Comparison of ENCODE assay signal across 9 cellular contexts in genomic region chr4:11480683-11481082, GRCh38. TPM values are rescaled to one million over a fixed set of nuclear protein-coding genes. Genes with fewer than 3 reads are reported as not detected.
A peak's percentile ranks its signal among the peaks of the same experiment; 100 is the strongest.
DNase-seq lines count a peak whose midpoint lies in the region; ATAC-seq, FAIRE-seq and TF ChIP-seq lines count a peak whose summit lies in the region.
"Had no signal": no experiment of that assay in that cellular context is flagged by ENCODE, and none has a peak within 500 bp of the region (broad histone marks: within the 10 kb centered on the region; RNA-seq: fewer than 3 reads in every experiment).

No MANE protein-coding gene starts in this region.

- H3K4me3 Mint-ChIP-seq in type B pancreatic cell: no peak overlapping the region

- no peak for FAIRE-seq in H1 (lab: Jason Lieb, UNC)
- FAIRE-seq: islet of Langerhans had no signal

- no peaks in the 10 kb centered on the region for H3K9me3 Mint-ChIP-seq in type B pancreatic cell

- no peak overlapping the region for H3K9ac ChIP-seq in H1 (replicated peaks in 1 of 4; ENCODE audit: extremely low read depth in 1 of 4, low read depth in 3 of 4, low read length in 3 of 4)

- H3K27me3 ChIP-seq in H1 (replicated peaks in 1 of 4; ENCODE audit: control insufficient read depth in 3 of 4, extremely low read depth in 1 of 4, insufficient read depth in 3 of 4, low read length in 3 of 4) (no peaks in the 10 kb centered on the region), upper lobe of right lung (no peaks in the 10 kb centered on the region), A673 (replicated peaks; ENCODE audit: insufficient read depth, low read depth, low read length, poor library complexity) (no peaks in the 10 kb centered on the region)

- TF ChIP-seq CTCF in H1 (IDR thresholded peaks at IDR 0.05; ENCODE audit: control extremely low read depth in 1 of 3, insufficient read depth in 1 of 3, low read depth in 1 of 3, low read length in 3 of 3): no peak
- no peak for TF ChIP-seq CTCF in upper lobe of right lung (IDR thresholded peaks at IDR 0.05)
- no peak for TF ChIP-seq CTCF in type B pancreatic cell (conservative IDR thresholded peaks at IDR 0.05)
- no peak for TF ChIP-seq CTCF in A673 (conservative IDR thresholded peaks at IDR 0.05; ENCODE audit: low read depth, low read length)

- H4K20me1 ChIP-seq in H1 (replicated peaks in 1 of 2; ENCODE audit: control insufficient read depth in 1 of 2, insufficient read depth in 2 of 2, low read length in 2 of 2): no peaks in the 10 kb centered on the region

- no peak overlapping the region for H2BK5ac ChIP-seq in H1 (ENCODE audit: low read depth, low read length)

- H3K18ac ChIP-seq in H1 (ENCODE audit: extremely low read depth, low read length): no peak overlapping the region

- no peaks in the 10 kb centered on the region for H3K79me2 ChIP-seq in H1 (ENCODE audit: control insufficient read depth in 1 of 2, insufficient read depth in 2 of 2, low read length in 2 of 2)

- intact Hi-C loops in upper lobe of right lung (cut with DNase I) (no loop called here), A673 (cut with micrococcal nuclease; ENCODE audit: unreplicated experiment) (no loop called here)

- no peak overlapping the region for H3K23ac ChIP-seq in H1 (ENCODE audit: insufficient read length)

- H3K27ac ChIP-seq in H1 (ENCODE audit: low read depth, low read length) (no peak overlapping the region), upper lobe of right lung (no peak overlapping the region), A673 (ENCODE audit: low read depth, low read length, poor library complexity, severe bottlenecking) (no peak overlapping the region)

- TF ChIP-seq EP300 in H1 (IDR thresholded peaks at IDR 0.05; ENCODE audit: borderline replicate concordance in 1 of 2, low read depth in 2 of 2, low read length in 2 of 2): no peak

- no peaks in the 10 kb centered on the region for H3K4me1 Mint-ChIP-seq in type B pancreatic cell (ENCODE audit: unreplicated experiment)

- CTCF ChIA-PET in H1 (lab: Charles Lee; ENCODE audit: partially characterized antibody): no interaction called here
- CTCF ChIA-PET in A673 (lab: Charles Lee): no interaction called here

- TF ChIP-seq RAD21 in H1 (IDR thresholded peaks at IDR 0.05 in 1 of 2, conservative IDR thresholded peaks at IDR 0.05 in 1 of 2; ENCODE audit: low read depth in 2 of 2, low read length in 2 of 2): no peak

- H3K79me1 ChIP-seq in H1 (ENCODE audit: low read depth, low read length): no peaks in the 10 kb centered on the region

- no peak overlapping the region for H2AK5ac ChIP-seq in H1 (ENCODE audit: low read depth, low read length)

- H4K91ac ChIP-seq in H1 (replicated peaks; ENCODE audit: insufficient read length, low read length): no peak overlapping the region

- no peaks in the 10 kb centered on the region for H3K36me3 ChIP-seq in H1 (ENCODE audit: control insufficient read depth in 2 of 4, insufficient read depth in 4 of 4, low read length in 3 of 4)
- no peaks in the 10 kb centered on the region for H3K36me3 ChIP-seq in upper lobe of right lung
- no peaks in the 10 kb centered on the region for H3K36me3 ChIP-seq in A673 (ENCODE audit: insufficient read depth, low read length, poor library complexity, severe bottlenecking)

- H2BK12ac ChIP-seq in H1 (ENCODE audit: low read depth, low read length): no peak overlapping the region

- H2BK20ac ChIP-seq in H1 (ENCODE audit: low read length): no peak overlapping the region

- no peak overlapping the region for H2BK15ac ChIP-seq in H1 (ENCODE audit: low read length)

- POLR2A ChIA-PET in H1 (lab: Charles Lee; ENCODE audit: partially characterized antibody) (no interaction called here), A673 (lab: Charles Lee; ENCODE audit: low non-redundant PET) (no interaction called here)

- 82% methylated on average over 2 of the region's 2 CpGs; no CpG with 5 or more reads in 1 of the 2 experiments for WGBS in H1 (ENCODE audit: extremely low coverage in 1 of 2, insufficient coverage in 1 of 2, insufficient read length in 1 of 2, insufficient replicate concordance in 2 of 2, low coverage in 1 of 2, low lambda C conversion rate in 2 of 2, missing lambda C conversion rate in 1 of 2), 2 experiments

- no peak overlapping the region for H3K27ac Mint-ChIP-seq in type B pancreatic cell

- H4K8ac ChIP-seq in H1 (ENCODE audit: extremely low read depth, insufficient read depth, low read length): no peak overlapping the region

- H4K5ac ChIP-seq in H1 (ENCODE audit: insufficient read length, low read depth, low read length): no peak overlapping the region

- H2AFZ ChIP-seq in H1 (ENCODE audit: low read length): peak overlapping the region; percentile 24

- H3K9me3 ChIP-seq in H1 (ENCODE audit: insufficient read depth in 2 of 2, low read depth in 1 of 2, low read length in 1 of 2) (no peaks in the 10 kb centered on the region; a peak in 1 of 4 replicates), upper lobe of right lung (no peaks in the 10 kb centered on the region), A673 (ENCODE audit: low read depth, low read length, poor library complexity, severe bottlenecking) (peaks cover 15% of the 10 kb centered on the region)

- DNase-seq in COLO829 (ENCODE audit: low spot score): peak; percentile 25
- DNase-seq in H1 (ENCODE audit: low read depth in 1 of 2, low spot score in 2 of 2): no peak
- no peak for DNase-seq in upper lobe of right lung
- DNase-seq in type B pancreatic cell (ENCODE audit: extremely low spot score, unreplicated experiment): no peak
- DNase-seq in NCI-H1930 (lab: John Stamatoyannopoulos, UW): no peak
- no peak for DNase-seq in A673 (ENCODE audit: low spot score)

- ATAC-seq in GM21367 (IDR thresholded peaks at IDR 0.05; ENCODE audit: unreplicated experiment): peak; percentile 91
- peak; percentile 89 for ATAC-seq in HG03571 (IDR thresholded peaks at IDR 0.05; ENCODE audit: unreplicated experiment)
- ATAC-seq in upper lobe of right lung: peak; percentile 95

- no peak overlapping the region for H3K56ac ChIP-seq in H1 (replicated peaks; ENCODE audit: insufficient read length, low read depth, low read length)

- H3K4me1 ChIP-seq in H1 (replicated peaks in 1 of 4; ENCODE audit: control insufficient read depth in 3 of 4, insufficient read depth in 4 of 4, low read length in 3 of 4) (no peaks in the 10 kb centered on the region), upper lobe of right lung (no peaks in the 10 kb centered on the region), A673 (ENCODE audit: insufficient read depth, low read length, poor library complexity, severe bottlenecking) (no peaks in the 10 kb centered on the region)

- no peak overlapping the region for H3K14ac ChIP-seq in H1 (ENCODE audit: insufficient read length)

- TF ChIP-seq POLR2A in H1 (IDR thresholded peaks at IDR 0.05; ENCODE audit: control extremely low read depth in 1 of 2, low read depth in 2 of 2, low read length in 2 of 2): no peak

- H3K27me3 Mint-ChIP-seq in type B pancreatic cell: no peaks in the 10 kb centered on the region

- H3K4me3 ChIP-seq in H1 (ENCODE audit: extremely low read depth in 1 of 4, insufficient read depth in 2 of 4, low read depth in 3 of 4, low read length in 4 of 4) (no peak overlapping the region), upper lobe of right lung (no peak overlapping the region), A673 (ENCODE audit: low read depth, low read length, poor library complexity, severe bottlenecking) (no peak overlapping the region)

- no peak overlapping the region for H2BK120ac ChIP-seq in H1 (replicated peaks; ENCODE audit: low read depth, low read length)

- no TSS peak for BruUV-seq in A673 (replicated peaks; lab: Mats Ljungman, UMichigan)

- H3K23me2 ChIP-seq in H1 (ENCODE audit: low read depth, low read length): no peaks in the 10 kb centered on the region

- no peak overlapping the region for H3K4me2 ChIP-seq in H1 (ENCODE audit: insufficient read depth in 1 of 2, low read depth in 2 of 2, low read length in 2 of 2)

- no peak overlapping the region for H3K4ac ChIP-seq in H1 (replicated peaks; ENCODE audit: insufficient read length, low read depth, low read length)

- H3K36me3 Mint-ChIP-seq in type B pancreatic cell: no peaks in the 10 kb centered on the region

TF ChIP-seq in H1, 55 proteins besides CTCF, POLR2A, EP300 and RAD21:
- no peak for TF ChIP-seq TEAD4 (IDR thresholded peaks at IDR 0.05; ENCODE audit: low read depth, low read length)
- TF ChIP-seq, protein P1, sequence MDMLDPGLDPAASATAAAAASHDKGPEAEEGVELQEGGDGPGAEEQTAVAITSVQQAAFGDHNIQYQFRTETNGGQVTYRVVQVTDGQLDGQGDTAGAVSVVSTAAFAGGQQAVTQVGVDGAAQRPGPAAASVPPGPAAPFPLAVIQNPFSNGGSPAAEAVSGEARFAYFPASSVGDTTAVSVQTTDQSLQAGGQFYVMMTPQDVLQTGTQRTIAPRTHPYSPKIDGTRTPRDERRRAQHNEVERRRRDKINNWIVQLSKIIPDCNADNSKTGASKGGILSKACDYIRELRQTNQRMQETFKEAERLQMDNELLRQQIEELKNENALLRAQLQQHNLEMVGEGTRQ (IDR thresholded peaks at IDR 0.05; ENCODE audit: low read length): no peak

RNA-seq across cellular contexts. Expression of gene HS3ST1, which starts 52.0 kb away (rescaled TPM):
- 1.5 and 1.7 TPM in 2 replicates for total RNA-seq in H1 (2021; fragmentation: NEBNext Ultra II Directional; extraction: Animal tissue kit (Norgen Biotek cat#: 25700))
- 0.50 and 1.0 TPM in 2 replicates for polyA plus RNA-seq in H1 (2011; rRNA removed)
- 0.56 TPM for polyA plus RNA-seq in H1 (2011; cell fraction: cytosol; rRNA removed)
- 0.68 TPM for polyA plus RNA-seq in H1 (2011; cell fraction: nucleus; rRNA removed)
- polyA plus RNA-seq in H1 (2012, experiment 1 of 2): 0.25 to 0.82 TPM (median 0.52 TPM) in 4 replicates
- polyA plus RNA-seq in H1 (2012, experiment 2 of 2): 0.34 TPM
- 0.71 TPM for polyA plus RNA-seq in H1 (2013, experiment 1 of 2)
- 0.59 TPM for polyA plus RNA-seq in H1 (2013, experiment 2 of 2)
- polyA minus RNA-seq in H1 (2011; rRNA and poly(A)+ RNA removed): 0.34 and 0.57 TPM in 2 replicates
- polyA minus RNA-seq in H1 (2011; cell fraction: cytosol; rRNA and poly(A)+ RNA removed): 2.7 TPM
- 0.50 TPM for polyA minus RNA-seq in H1 (2011; cell fraction: nucleus; rRNA and poly(A)+ RNA removed)
- 1.5 TPM for total RNA-seq in upper lobe of right lung
- total RNA-seq in type B pancreatic cell (ENCODE audit: low replicate concordance): 2.5 and 4.6 TPM in 2 replicates
- total RNA-seq in A673 (2021): not detected in 2 replicates
